ENCODE assay signal across 10 cellular contexts in genomic region chr3:141052570-141053069, GRCh38. TPM values are rescaled to one million over a fixed set of nuclear protein-coding genes. Genes with fewer than 3 reads are reported as not detected.
DNase-seq lines count a peak whose midpoint lies in the region; ATAC-seq and TF ChIP-seq lines count a peak whose summit lies in the region.
"Had no signal": no experiment of that assay in that cellular context is flagged by ENCODE, and none has a peak within 500 bp of the region (broad histone marks: within the 10 kb centered on the region; RNA-seq: fewer than 3 reads in every experiment).

No MANE protein-coding gene starts in this region.

- TF ChIP-seq POLR2A in upper lobe of left lung (IDR thresholded peaks at IDR 0.05) = no peak

- no peak for ATAC-seq in lung (ENCODE audit: insufficient read depth, low FRiP score)
- peak in 1 of 2 donors; percentile 57 for ATAC-seq in upper lobe of left lung (ENCODE audit: low FRiP score in 2 of 2)
- ATAC-seq in effector memory CD8-positive, alpha-beta T cell (replicated peaks) = no peak
- no peak for ATAC-seq in GM18517 (IDR thresholded peaks at IDR 0.05; ENCODE audit: unreplicated experiment)
- ATAC-seq: K562 had no signal

- no peaks in the 10 kb centered on the region for H3K9me3 Mint-ChIP-seq in activated CD4-positive, alpha-beta memory T cell treated with anti-CD3 and anti-CD28 coated beads, Interleukin-2, amount 10 ng/mL, durations not matched to agents 7 days and 5 days
- no peaks in the 10 kb centered on the region for H3K9me3 Mint-ChIP-seq in activated CD4-positive, alpha-beta memory T cell treated with anti-CD3 and anti-CD28 coated beads for 36 hours
- no peaks in the 10 kb centered on the region for H3K9me3 Mint-ChIP-seq in effector memory CD8-positive, alpha-beta T cell
- H3K9me3 Mint-ChIP-seq: activated naive CD4-positive, alpha-beta T cell treated with anti-CD3 and anti-CD28 coated beads, Interleukin-2, amount 10 ng/mL, durations not matched to agents 7 days and 5 days had no signal

- POLR2A ChIA-PET in activated CD4-positive, alpha-beta memory T cell treated with anti-CD3 and anti-CD28 coated beads, Interleukin-2, amount 10 ng/mL, durations not matched to agents 7 days and 5 days (lab: Charles Lee) = no interaction called here
- POLR2A ChIA-PET in activated CD4-positive, alpha-beta memory T cell treated with anti-CD3 and anti-CD28 coated beads for 36 hours (lab: Charles Lee) = no interaction called here

- no peak overlapping the region for H3K27ac Mint-ChIP-seq in activated CD4-positive, alpha-beta memory T cell treated with anti-CD3 and anti-CD28 coated beads, Interleukin-2, amount 10 ng/mL, durations not matched to agents 7 days and 5 days
- no peak overlapping the region for H3K27ac Mint-ChIP-seq in activated CD4-positive, alpha-beta memory T cell treated with anti-CD3 and anti-CD28 coated beads for 36 hours
- no peak overlapping the region for H3K27ac Mint-ChIP-seq in effector memory CD8-positive, alpha-beta T cell
- H3K27ac Mint-ChIP-seq: activated naive CD4-positive, alpha-beta T cell treated with anti-CD3 and anti-CD28 coated beads, Interleukin-2, amount 10 ng/mL, durations not matched to agents 7 days and 5 days had no signal

- H3K27me3 ChIP-seq in lung (ENCODE audit: control insufficient read depth, insufficient read depth) (peaks cover 13% of the 10 kb centered on the region), upper lobe of left lung (peaks cover 0 to 27% (median 9%) of the 10 kb centered on the region in 4 donors)

- TF ChIP-seq EP300 in upper lobe of left lung (IDR thresholded peaks at IDR 0.05) = no peak

- H3K27me3 Mint-ChIP-seq in activated CD4-positive, alpha-beta memory T cell treated with anti-CD3 and anti-CD28 coated beads, Interleukin-2, amount 10 ng/mL, durations not matched to agents 7 days and 5 days = peaks cover 64% of the 10 kb centered on the region
- peaks cover 47% of the 10 kb centered on the region for H3K27me3 Mint-ChIP-seq in activated CD4-positive, alpha-beta memory T cell treated with anti-CD3 and anti-CD28 coated beads for 36 hours
- peaks cover 63 to 86% of the 10 kb centered on the region in 2 donors for H3K27me3 Mint-ChIP-seq in effector memory CD8-positive, alpha-beta T cell

- DNase-seq in activated CD4-positive, alpha-beta memory T cell treated with anti-CD3 and anti-CD28 coated beads, Interleukin-2, amount 10 ng/mL, durations not matched to agents 7 days and 5 days = no peak
- DNase-seq in activated CD4-positive, alpha-beta memory T cell treated with anti-CD3 and anti-CD28 coated beads for 36 hours = no peak
- no peak for DNase-seq in astrocyte of the cerebellum (ENCODE audit: low read depth)
- DNase-seq in lung (ENCODE audit: low spot score) = no peak
- DNase-seq in upper lobe of left lung = peak in 1 of 2 donors; percentile 78
- no peak for DNase-seq in effector memory CD8-positive, alpha-beta T cell
- no peak for DNase-seq in activated gamma-delta T cell treated with Interleukin-2 at 50 U/mL for 16 hours
- DNase-seq: activated naive CD4-positive, alpha-beta T cell treated with anti-CD3 and anti-CD28 coated beads, Interleukin-2, amount 10 ng/mL, durations not matched to agents 7 days and 5 days had no signal

- H3K9me3 ChIP-seq in lung (ENCODE audit: control insufficient read depth in 2 of 2, insufficient read depth in 1 of 2, low read length in 1 of 2) (peaks cover 0 to 3% of the 10 kb centered on the region in 2 donors), upper lobe of left lung (no peaks in the 10 kb centered on the region)

- H3K4me3 Mint-ChIP-seq in activated CD4-positive, alpha-beta memory T cell treated with anti-CD3 and anti-CD28 coated beads, Interleukin-2, amount 10 ng/mL, durations not matched to agents 7 days and 5 days = peak overlapping the region; percentile 41
- no peak overlapping the region for H3K4me3 Mint-ChIP-seq in activated CD4-positive, alpha-beta memory T cell treated with anti-CD3 and anti-CD28 coated beads for 36 hours
- H3K4me3 Mint-ChIP-seq in effector memory CD8-positive, alpha-beta T cell = peak overlapping the region in 1 of 2 donors; percentile 34
- H3K4me3 Mint-ChIP-seq: activated naive CD4-positive, alpha-beta T cell treated with anti-CD3 and anti-CD28 coated beads, Interleukin-2, amount 10 ng/mL, durations not matched to agents 7 days and 5 days had no signal

- H3K27ac ChIP-seq in lung (ENCODE audit: low read depth in 1 of 2, low read length in 1 of 2) = no peak overlapping the region
- H3K27ac ChIP-seq in upper lobe of left lung = no peak overlapping the region

- H3K36me3 Mint-ChIP-seq in activated CD4-positive, alpha-beta memory T cell treated with anti-CD3 and anti-CD28 coated beads, Interleukin-2, amount 10 ng/mL, durations not matched to agents 7 days and 5 days (ENCODE audit: low read depth) = no peaks in the 10 kb centered on the region
- H3K36me3 Mint-ChIP-seq in activated CD4-positive, alpha-beta memory T cell treated with anti-CD3 and anti-CD28 coated beads for 36 hours = no peaks in the 10 kb centered on the region
- H3K36me3 Mint-ChIP-seq in effector memory CD8-positive, alpha-beta T cell (ENCODE audit: insufficient read depth) = peaks cover 3% of the 10 kb centered on the region
- H3K36me3 Mint-ChIP-seq: activated naive CD4-positive, alpha-beta T cell treated with anti-CD3 and anti-CD28 coated beads, Interleukin-2, amount 10 ng/mL, durations not matched to agents 7 days and 5 days had no signal

- CTCF ChIA-PET in activated CD4-positive, alpha-beta memory T cell treated with anti-CD3 and anti-CD28 coated beads, Interleukin-2, amount 10 ng/mL, durations not matched to agents 7 days and 5 days (lab: Charles Lee) = no interaction called here
- CTCF ChIA-PET in activated CD4-positive, alpha-beta memory T cell treated with anti-CD3 and anti-CD28 coated beads for 36 hours (lab: Charles Lee) = interaction anchor here (0.8 to 2.3 kb wide), 2 partner anchors 52 to 140 kb away, joined by 4 to 5 read pairs; no protein-coding TSS in a partner anchor

- in situ Hi-C loops in astrocyte of the cerebellum (cut with HindIII; ENCODE audit: low sequenced_read_pairs) = no loop called here

- H3K36me3 ChIP-seq in lung (ENCODE audit: control insufficient read depth in 2 of 2, insufficient read depth in 2 of 2, low read length in 2 of 2) (no peaks in the 10 kb centered on the region), upper lobe of left lung (no peaks in the 10 kb centered on the region)

- intact Hi-C loops in activated CD4-positive, alpha-beta memory T cell treated with anti-CD3 and anti-CD28 coated beads for 36 hours (cut with micrococcal nuclease) = no loop called here

- TF ChIP-seq CTCF in astrocyte of the cerebellum (IDR thresholded peaks at IDR 0.05; ENCODE audit: low read depth, low read length, missing control alignments) (no peak), lung (IDR thresholded peaks at IDR 0.05; ENCODE audit: control extremely low read depth, extremely low read depth) (no peak), upper lobe of left lung (IDR thresholded peaks at IDR 0.05) (no peak)

- WGBS in lung, 2 donors = 0 to 2% methylated on average over 32 of the region's 32 CpGs
- WGBS in upper lobe of left lung, 2 donors = 2 to 3% methylated on average over 7 to 12 of the region's 32 CpGs

- peaks cover 14% of the 10 kb centered on the region for H3K4me1 Mint-ChIP-seq in activated CD4-positive, alpha-beta memory T cell treated with anti-CD3 and anti-CD28 coated beads, Interleukin-2, amount 10 ng/mL, durations not matched to agents 7 days and 5 days
- peaks cover 12% of the 10 kb centered on the region for H3K4me1 Mint-ChIP-seq in activated CD4-positive, alpha-beta memory T cell treated with anti-CD3 and anti-CD28 coated beads for 36 hours (ENCODE audit: low read depth)
- peaks cover 8 to 12% of the 10 kb centered on the region in 2 donors for H3K4me1 Mint-ChIP-seq in effector memory CD8-positive, alpha-beta T cell (ENCODE audit: low read depth in 2 of 2)

- peaks cover 0 to 6% of the 10 kb centered on the region in 2 donors for H3K4me1 ChIP-seq in lung (ENCODE audit: control insufficient read depth in 2 of 2, insufficient read depth in 2 of 2, low read length in 2 of 2)
- H3K4me1 ChIP-seq in upper lobe of left lung = peaks cover 12 to 27% (median 16%) of the 10 kb centered on the region in 4 donors

- peak overlapping the region; percentile 22 for H3K4me3 ChIP-seq in astrocyte of the cerebellum (ENCODE audit: low read depth, low read length)
- peak overlapping the region; percentile 11 for H3K4me3 ChIP-seq in lung
- H3K4me3 ChIP-seq in upper lobe of left lung = peak overlapping the region in 3 of 4 donors; percentile 42 to 54 (median 47)
- H3K4me3 ChIP-seq: K562 had no signal

RNA-seq across cellular contexts. Expression of gene SPSB4, which starts 1.5 kb away (rescaled TPM):
- not detected for total RNA-seq in activated CD4-positive, alpha-beta memory T cell treated with anti-CD3 and anti-CD28 coated beads, Interleukin-2, amount 10 ng/mL, durations not matched to agents 7 days and 5 days
- not detected for total RNA-seq in activated CD4-positive, alpha-beta memory T cell treated with anti-CD3 and anti-CD28 coated beads for 36 hours
- 1 to 10 TPM; 2.4 to 4.4 TPM for total RNA-seq in lung
- polyA plus RNA-seq in lung = under 1 TPM; 0.25 to 0.65 TPM
- 1 to 10 TPM in 3 of 6 donors, under 1 TPM in 2, not detected in 1; 0.29 to 4.2 (median 1.1) TPM for total RNA-seq in upper lobe of left lung
- total RNA-seq: K562 had no signal
- polyA plus RNA-seq: K562 had no signal
